In the genomic region with DNA sequence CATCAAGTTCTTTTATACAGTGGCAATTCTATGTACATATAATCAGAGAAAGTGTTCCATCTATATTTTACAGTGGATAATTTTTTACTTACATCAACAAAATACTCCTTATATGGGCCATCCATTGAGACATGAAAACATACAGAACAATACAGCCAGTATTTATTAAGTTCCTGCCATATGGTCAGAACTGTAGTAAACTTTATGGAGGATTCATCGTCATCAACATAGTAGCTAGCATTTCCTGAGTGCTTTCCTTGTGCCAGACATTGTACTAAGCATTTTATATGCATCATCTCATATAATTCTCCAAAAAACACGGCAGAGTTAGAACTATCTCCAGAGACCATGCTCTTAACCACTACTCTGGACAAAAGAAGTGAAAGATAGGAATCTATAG, we compare ENCODE assay signal across 9 cellular contexts.
"Had no signal": no experiment of that assay in that cellular context is flagged by ENCODE, and none has a peak within 500 bp of the region (broad histone marks: within the 10 kb centered on the region; RNA-seq: fewer than 3 reads in every experiment).

No MANE protein-coding gene starts in this region.

- DNase-seq: GM23248, GOT3, H7, HFFc6 had no signal

- H3K4me3 ChIP-seq: GM23248, HAP-1 had no signal

- H3K27ac Mint-ChIP-seq: HFFc6 had no signal

- H2AFZ ChIP-seq: GM23248 had no signal

- H3K9me3 ChIP-seq: HAP-1 had no signal

- H3K36me3 Mint-ChIP-seq: IgD-negative memory B cell had no signal

- H3K9me3 Mint-ChIP-seq: HFFc6, IgD-negative memory B cell had no signal

- ATAC-seq: HCT116, HepG2 had no signal

- H3K27me3 Mint-ChIP-seq: IgD-negative memory B cell had no signal

- H3K4me1 ChIP-seq: HAP-1 had no signal

- H3K9ac ChIP-seq: GM23248 had no signal

- H3K4me3 Mint-ChIP-seq: HFFc6, IgD-negative memory B cell had no signal

- H3K27ac ChIP-seq: GM23248, HL-60 had no signal

- H3K36me3 ChIP-seq: HAP-1 had no signal
